In genomic region chr9:76894198-76894597, GRCh38 we compare ENCODE assay signal across 17 cellular contexts. TPM values are rescaled to one million over a fixed set of nuclear protein-coding genes. Genes with fewer than 3 reads are reported as not detected.
DNase-seq lines count a peak whose midpoint lies in the region; ATAC-seq and TF ChIP-seq lines count a peak whose summit lies in the region.
"Had no signal": no experiment of that assay in that cellular context is flagged by ENCODE, and none has a peak within 500 bp of the region (broad histone marks: within the 10 kb centered on the region; RNA-seq: fewer than 3 reads in every experiment).

No MANE protein-coding gene starts in this region.

- no peaks in the 10 kb centered on the region for H3F3A ChIP-seq in SK-N-SH (replicated peaks; ENCODE audit: insufficient read depth)

- no peak for TF ChIP-seq POLR2A in esophagus squamous epithelium (IDR thresholded peaks at IDR 0.05)

- H3K4me2 ChIP-seq in SK-N-SH = no peak overlapping the region

- no peaks in the 10 kb centered on the region for H4K20me1 ChIP-seq in SK-N-SH (ENCODE audit: insufficient read depth)

- H2AFZ ChIP-seq in SK-N-SH (ENCODE audit: low read depth) = no peak overlapping the region

- POLR2A ChIA-PET in SK-N-SH (lab: Yijun Ruan, JAX) = no interaction called here

- TF ChIP-seq RAD21 in SK-N-SH (IDR thresholded peaks at IDR 0.05; ENCODE audit: low read length) = no peak

- H3K36me3 ChIP-seq in SK-N-SH (replicated peaks in 1 of 2; ENCODE audit: control insufficient read depth in 1 of 2, insufficient read depth in 2 of 2, low read length in 1 of 2) (no peaks in the 10 kb centered on the region), esophagus squamous epithelium (no peaks in the 10 kb centered on the region)

- no peak overlapping the region for H3K9ac ChIP-seq in SK-N-SH

- intact Hi-C loops in esophagus squamous epithelium (cut with DNase I) = no loop called here

- DNase-seq in Ammon's horn (ENCODE audit: low spot score) (peak; percentile 49), SK-N-SH (no peak), esophagus squamous epithelium (lab: John Stamatoyannopoulos, UW) (no peak), putamen (ENCODE audit: low spot score) (peak; percentile 56), KG1 (lab: John Stamatoyannopoulos, UW) (no peak), AG08395 (ENCODE audit: low spot score) (no peak)
- DNase-seq: ACHN; activated CD4-positive, alpha-beta T cell treated with anti-CD3 and anti-CD28 coated beads for 48 hours; activated T-cell treated with anti-CD3 and anti-CD28 coated beads for 4 hours; COR-L47; endodermal cell; GDM1; NCI-H1694 treated with DMSO at 0.1 percent for 48 hours; NCI-H524 treated with DMSO at 0.1 percent for 48 hours; stimulated activated naive CD8-positive, alpha-beta T cell treated with anti-CD3 and anti-CD28 coated beads, Interleukin-15, amount 100 ng/mL, for 72 hours had no signal

- H3K4me1 ChIP-seq in SK-N-SH (ENCODE audit: control insufficient read depth in 1 of 2, insufficient read depth in 2 of 2, low read depth in 1 of 2, low read length in 1 of 2) (no peaks in the 10 kb centered on the region), esophagus squamous epithelium (peaks cover 0 to 4% (median 0%) of the 10 kb centered on the region in 3 donors)

- no peaks in the 10 kb centered on the region for H3K79me2 ChIP-seq in SK-N-SH (ENCODE audit: insufficient read depth)

- TF ChIP-seq CTCF in SK-N-SH (IDR thresholded peaks at IDR 0.05) (peak; percentile 40; the same call in 1 of the 2 replicates), esophagus squamous epithelium (IDR thresholded peaks at IDR 0.05) (no peak)

- H3K9me2 ChIP-seq in SK-N-SH = no peaks in the 10 kb centered on the region

- H3K27ac ChIP-seq in SK-N-SH (ENCODE audit: low read depth in 2 of 2, low read length in 1 of 2) (no peak overlapping the region), esophagus squamous epithelium (peak overlapping the region; percentile 24 to 82 (median 70))

- H3K9me3 ChIP-seq in SK-N-SH (no peaks in the 10 kb centered on the region), esophagus squamous epithelium (no peaks in the 10 kb centered on the region)

- CTCF ChIA-PET in SK-N-SH (lab: Yijun Ruan, JAX) = no interaction called here

- WGBS in SK-N-SH (ENCODE audit: low lambda C conversion rate) = 0% methylated on average over 5 of the region's 5 CpGs
- 59 to 60% methylated on average over 5 of the region's 5 CpGs for WGBS in esophagus squamous epithelium, 2 donors

- H3K27me3 ChIP-seq in SK-N-SH (ENCODE audit: insufficient read depth) (peaks cover 55% of the 10 kb centered on the region), esophagus squamous epithelium (peaks cover 0 to 10% (median 0%) of the 10 kb centered on the region in 4 donors)

- no peak for TF ChIP-seq EP300 in SK-N-SH (IDR thresholded peaks at IDR 0.05; ENCODE audit: borderline replicate concordance in 1 of 2, low read depth in 1 of 2, low read length in 1 of 2)

- H3K4me3 ChIP-seq in SK-N-SH (ENCODE audit: low read depth in 2 of 2, low read length in 1 of 2) (no peak overlapping the region), esophagus squamous epithelium (no peak overlapping the region)

- ATAC-seq in HG02970 (IDR thresholded peaks at IDR 0.05; ENCODE audit: low FRiP score, unreplicated experiment) (no peak), HG03108 (IDR thresholded peaks at IDR 0.05; ENCODE audit: unreplicated experiment) (no peak)
- ATAC-seq: stimulated activated naive CD8-positive, alpha-beta T cell treated with anti-CD3 and anti-CD28 coated beads, Interleukin-15, amount 100 ng/mL, for 72 hours had no signal

TF ChIP-seq in SK-N-SH, 30 proteins besides CTCF, POLR2A, EP300 and RAD21 (continues in another document):
- TF ChIP-seq SMC3 (IDR thresholded peaks at IDR 0.05; ENCODE audit: low read depth, low read length) (no peak), IRF3 (IDR thresholded peaks at IDR 0.05; ENCODE audit: low read depth, low read length) (no peak), YY1 (IDR thresholded peaks at IDR 0.05; ENCODE audit: low read depth) (no peak), FOXM1 (IDR thresholded peaks at IDR 0.05; ENCODE audit: low read depth) (no peak), NFIC (IDR thresholded peaks at IDR 0.05; ENCODE audit: borderline replicate concordance) (no peak), USF1 (IDR thresholded peaks at IDR 0.05; ENCODE audit: borderline replicate concordance, low read depth) (no peak), PBX3 (IDR thresholded peaks at IDR 0.05) (no peak), POLR2AphosphoS5 (IDR thresholded peaks at IDR 0.05; ENCODE audit: low read depth, low read length) (no peak), RFX5 (IDR thresholded peaks at IDR 0.05; ENCODE audit: low read length) (no peak), TEAD4 (IDR thresholded peaks at IDR 0.05; ENCODE audit: borderline replicate concordance, insufficient read depth) (no peak)
- TF ChIP-seq, protein P1, sequence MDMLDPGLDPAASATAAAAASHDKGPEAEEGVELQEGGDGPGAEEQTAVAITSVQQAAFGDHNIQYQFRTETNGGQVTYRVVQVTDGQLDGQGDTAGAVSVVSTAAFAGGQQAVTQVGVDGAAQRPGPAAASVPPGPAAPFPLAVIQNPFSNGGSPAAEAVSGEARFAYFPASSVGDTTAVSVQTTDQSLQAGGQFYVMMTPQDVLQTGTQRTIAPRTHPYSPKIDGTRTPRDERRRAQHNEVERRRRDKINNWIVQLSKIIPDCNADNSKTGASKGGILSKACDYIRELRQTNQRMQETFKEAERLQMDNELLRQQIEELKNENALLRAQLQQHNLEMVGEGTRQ (IDR thresholded peaks at IDR 0.05; ENCODE audit: borderline replicate concordance, low read depth, low read length) = no peak
- TF ChIP-seq, protein P2, sequence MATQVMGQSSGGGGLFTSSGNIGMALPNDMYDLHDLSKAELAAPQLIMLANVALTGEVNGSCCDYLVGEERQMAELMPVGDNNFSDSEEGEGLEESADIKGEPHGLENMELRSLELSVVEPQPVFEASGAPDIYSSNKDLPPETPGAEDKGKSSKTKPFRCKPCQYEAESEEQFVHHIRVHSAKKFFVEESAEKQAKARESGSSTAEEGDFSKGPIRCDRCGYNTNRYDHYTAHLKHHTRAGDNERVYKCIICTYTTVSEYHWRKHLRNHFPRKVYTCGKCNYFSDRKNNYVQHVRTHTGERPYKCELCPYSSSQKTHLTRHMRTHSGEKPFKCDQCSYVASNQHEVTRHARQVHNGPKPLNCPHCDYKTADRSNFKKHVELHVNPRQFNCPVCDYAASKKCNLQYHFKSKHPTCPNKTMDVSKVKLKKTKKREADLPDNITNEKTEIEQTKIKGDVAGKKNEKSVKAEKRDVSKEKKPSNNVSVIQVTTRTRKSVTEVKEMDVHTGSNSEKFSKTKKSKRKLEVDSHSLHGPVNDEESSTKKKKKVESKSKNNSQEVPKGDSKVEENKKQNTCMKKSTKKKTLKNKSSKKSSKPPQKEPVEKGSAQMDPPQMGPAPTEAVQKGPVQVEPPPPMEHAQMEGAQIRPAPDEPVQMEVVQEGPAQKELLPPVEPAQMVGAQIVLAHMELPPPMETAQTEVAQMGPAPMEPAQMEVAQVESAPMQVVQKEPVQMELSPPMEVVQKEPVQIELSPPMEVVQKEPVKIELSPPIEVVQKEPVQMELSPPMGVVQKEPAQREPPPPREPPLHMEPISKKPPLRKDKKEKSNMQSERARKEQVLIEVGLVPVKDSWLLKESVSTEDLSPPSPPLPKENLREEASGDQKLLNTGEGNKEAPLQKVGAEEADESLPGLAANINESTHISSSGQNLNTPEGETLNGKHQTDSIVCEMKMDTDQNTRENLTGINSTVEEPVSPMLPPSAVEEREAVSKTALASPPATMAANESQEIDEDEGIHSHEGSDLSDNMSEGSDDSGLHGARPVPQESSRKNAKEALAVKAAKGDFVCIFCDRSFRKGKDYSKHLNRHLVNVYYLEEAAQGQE (IDR thresholded peaks at IDR 0.05; ENCODE audit: low read depth, low read length) = no peak

RNA-seq across cellular contexts. Expression of gene PRUNE2, which starts 11.7 kb away (rescaled TPM):
- polyA plus RNA-seq in SK-N-SH (2012; rRNA removed) = 13.0 and 28.6 TPM in 2 replicates
- 28.0 and 30.5 TPM in 2 replicates for polyA plus RNA-seq in SK-N-SH (2012; cell fraction: cytosol; rRNA removed)
- polyA plus RNA-seq in SK-N-SH (2012; cell fraction: nucleus; rRNA removed) = 10.9 and 24.6 TPM in 2 replicates
- total RNA-seq in esophagus squamous epithelium = 100 to 1,000 TPM in 1 of 4 donors, 10 to 100 TPM in 2, 1 to 10 TPM in 1; 9.9 to 126 (median 26.7) TPM

Comparison
In these comparisons a context has a peak if more than half of its experiments do, and no peak if none do; other contexts are left out.
1. DNase-seq: peak in Ammon's horn (single experiment) and putamen (single experiment); none in SK-N-SH (single experiment), esophagus squamous epithelium (single experiment), KG1 (single experiment) and AG08395 (single experiment).
2. H3K27ac ChIP-seq: peak in esophagus squamous epithelium (4 of 4); none in SK-N-SH (0 of 2).